Comparison of ENCODE assay signal across 8 cellular contexts in the genomic region with DNA sequence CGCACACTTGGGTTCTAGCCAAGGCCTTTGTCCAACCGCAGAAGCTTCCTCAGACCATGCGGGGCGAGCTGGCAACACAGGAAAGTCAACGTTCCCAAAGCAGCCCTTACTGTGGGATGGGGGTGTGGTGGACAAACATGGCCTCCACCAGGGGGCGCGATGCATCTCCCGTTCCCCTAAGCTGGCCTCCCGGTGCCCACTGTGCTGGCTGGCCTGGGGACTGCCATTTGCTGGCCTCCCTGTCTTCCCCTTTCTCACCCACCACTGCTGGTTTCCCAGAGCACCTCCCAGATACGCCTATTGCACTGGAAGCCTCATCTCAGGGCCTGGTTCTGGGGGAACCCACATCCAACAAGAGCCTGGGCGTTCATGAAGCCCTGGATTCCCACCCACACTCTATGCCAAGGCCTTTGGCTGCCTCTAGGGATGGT.
DNase-seq lines count a peak whose midpoint lies in the region; ATAC-seq and TF ChIP-seq lines count a peak whose summit lies in the region.

No MANE protein-coding gene starts in this region.

- WGBS in mammary epithelial cell (ENCODE audit: low coverage, missing lambda C conversion rate), result 21% methylated on average over 2 of the region's 11 CpGs

- H3K27me3 ChIP-seq in SJSA1 (replicated peaks), result no peaks in the 10 kb centered on the region
- H3K27me3 ChIP-seq in mammary epithelial cell (ENCODE audit: insufficient read depth, low read length), result no peaks in the 10 kb centered on the region

- in situ Hi-C loops in mammary epithelial cell (cut with MboI; ENCODE audit: low sequenced_read_pairs in 2 of 2), result no loop called here

- ATAC-seq in GM19397 (IDR thresholded peaks at IDR 0.05; ENCODE audit: unreplicated experiment) (no peak), esophagus mucosa (no peak), HG02840 (IDR thresholded peaks at IDR 0.05; ENCODE audit: low FRiP score, unreplicated experiment) (no peak)

- DNase-seq in activated T-cell treated with anti-CD3 and anti-CD28 coated beads for 1 hour (ENCODE audit: low read depth) (peak; percentile 18), activated T-cell treated with anti-CD3 and anti-CD28 coated beads for 4 hours (no peak), SJSA1 (ENCODE audit: low read depth in 1 of 2, low spot score in 2 of 2) (peak; percentile 39 to 74), mammary epithelial cell (no peak), lung microvascular endothelial cell (ENCODE audit: low read depth in 2 of 2) (peak; percentile 70 to 82)

- intact Hi-C loops in mammary epithelial cell (cut with micrococcal nuclease), result no loop called here

- H3K9ac ChIP-seq in mammary epithelial cell (ENCODE audit: insufficient read depth, low read length), result no peak overlapping the region

- H3K4me2 ChIP-seq in mammary epithelial cell (ENCODE audit: insufficient read depth, low read depth, low read length), result no peak overlapping the region

- no TSS peak for BruUV-seq in mammary epithelial cell (replicated peaks; lab: Mats Ljungman, UMichigan)

- peaks cover 6% of the 10 kb centered on the region for H3K4me1 ChIP-seq in SJSA1 (replicated peaks)
- H3K4me1 ChIP-seq in mammary epithelial cell (ENCODE audit: insufficient read depth, low read length), result no peaks in the 10 kb centered on the region

- H3K79me2 ChIP-seq in mammary epithelial cell (ENCODE audit: insufficient read depth, low read length), result no peaks in the 10 kb centered on the region

- H2AFZ ChIP-seq in mammary epithelial cell (ENCODE audit: low read depth, low read length), result no peak overlapping the region

- CTCF ChIA-PET in mammary epithelial cell (lab: Charles Lee; ENCODE audit: low non-redundant PET), result no interaction called here

- H3K4me3 ChIP-seq in SJSA1, result no peak overlapping the region
- no peak overlapping the region for H3K4me3 ChIP-seq in mammary epithelial cell (replicated peaks in 1 of 3; ENCODE audit: insufficient read depth in 1 of 3, low read depth in 2 of 3, low read length in 3 of 3)

- peak; percentile 19 for TF ChIP-seq CTCF in mammary epithelial cell (conservative IDR thresholded peaks at IDR 0.05 in 1 of 2, IDR thresholded peaks at IDR 0.05 in 1 of 2; ENCODE audit: extremely low read depth in 1 of 2, insufficient read depth in 1 of 2, low read depth in 1 of 2, low read length in 2 of 2)

- no peaks in the 10 kb centered on the region for H4K20me1 ChIP-seq in mammary epithelial cell (ENCODE audit: insufficient read depth, low read length)

- H3K9me3 ChIP-seq in SJSA1 (replicated peaks) (no peaks in the 10 kb centered on the region), mammary epithelial cell (replicated peaks; ENCODE audit: insufficient read depth, low read length) (no peaks in the 10 kb centered on the region)

- dilution Hi-C loops in mammary epithelial cell (cut with HindIII; ENCODE audit: low sequenced_read_pairs), result no loop called here

- no peak overlapping the region for H3K27ac ChIP-seq in SJSA1
- no peak overlapping the region for H3K27ac ChIP-seq in mammary epithelial cell (ENCODE audit: insufficient read depth, low read depth, low read length)

- H3K36me3 ChIP-seq in SJSA1 (no peaks in the 10 kb centered on the region), mammary epithelial cell (ENCODE audit: insufficient read depth, low read length) (no peaks in the 10 kb centered on the region)

Comparison
In these comparisons a context has a peak if more than half of its experiments do, and no peak if none do; other contexts are left out.
1. DNase-seq: peak in activated T-cell treated with anti-CD3 and anti-CD28 coated beads for 1 hour (single experiment), SJSA1 (2 of 2) and lung microvascular endothelial cell (2 of 2); none in activated T-cell treated with anti-CD3 and anti-CD28 coated beads for 4 hours (single experiment) and mammary epithelial cell (single experiment).